In the genomic region with DNA sequence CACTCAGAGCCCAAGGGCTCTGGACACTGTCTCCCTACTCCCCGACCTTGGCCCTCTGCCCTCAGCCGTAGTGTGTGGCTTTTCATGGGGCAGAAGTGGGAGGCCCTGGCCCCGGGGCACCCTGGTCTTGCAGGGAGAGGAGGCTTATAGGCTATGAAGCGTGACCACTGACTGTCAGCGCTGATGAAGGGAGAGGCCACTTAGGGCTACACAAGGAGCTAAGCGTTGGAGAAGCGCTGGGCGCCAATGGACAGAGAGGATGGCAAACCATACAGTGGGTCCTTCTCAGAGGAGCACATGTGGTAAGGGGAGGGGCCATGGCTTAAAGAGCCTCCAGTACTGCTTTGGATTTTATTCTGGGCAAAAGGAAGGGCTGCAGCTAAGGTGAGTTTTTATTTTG, we compare ENCODE assay signal across 14 cellular contexts. TPM values are rescaled to one million over a fixed set of nuclear protein-coding genes. Genes with fewer than 3 reads are reported as not detected.
DNase-seq lines count a peak whose midpoint lies in the region; ATAC-seq and TF ChIP-seq lines count a peak whose summit lies in the region.
"Had no signal": no experiment of that assay in that cellular context is flagged by ENCODE, and none has a peak within 500 bp of the region (broad histone marks: within the 10 kb centered on the region; RNA-seq: fewer than 3 reads in every experiment).

No MANE protein-coding gene starts in this region.

- no peaks in the 10 kb centered on the region for H3K9me3 ChIP-seq in osteoblast (ENCODE audit: low read depth, low read length)
- H3K9me3 ChIP-seq: adrenal gland, neutrophil, upper lobe of right lung had no signal

- H3K4me1 ChIP-seq in osteoblast (ENCODE audit: insufficient read depth, low read length): no peaks in the 10 kb centered on the region
- H3K4me1 ChIP-seq: adrenal gland had no signal

- H3K4me3 ChIP-seq in osteoblast (ENCODE audit: insufficient read depth, low read length): no peak overlapping the region
- H3K4me3 ChIP-seq: adrenal gland, SK-N-MC, upper lobe of right lung had no signal

- ATAC-seq in GM18909 (IDR thresholded peaks at IDR 0.05; ENCODE audit: poor library complexity, unreplicated experiment): no peak
- ATAC-seq: CD8-positive, alpha-beta T cell; stimulated activated effector memory CD8-positive, alpha-beta T cell treated with anti-CD3 and anti-CD28 coated beads, Interleukin-12 subunit alpha, Interleukin-12 subunit beta, amount 100 ng/mL, for 72 hours; upper lobe of right lung had no signal

- DNase-seq in NCI-H2227 (lab: John Stamatoyannopoulos, UW; ENCODE audit: unreplicated experiment) (peak; percentile 48), NCI-H2227 treated with DMSO at 0.1 percent for 48 hours (lab: John Stamatoyannopoulos, UW) (no peak), RPMI7951 (ENCODE audit: low read depth) (peak; percentile 56), osteoblast (ENCODE audit: insufficient read length, low spot score, missing footprints) (peak; percentile 11), inferior parietal cortex (ENCODE audit: extremely low spot score) (no peak)
- DNase-seq: activated CD4-positive, alpha-beta T cell treated with anti-CD3 and anti-CD28 coated beads, Interleukin-2, amount 50 U/mL, for 4 hours; adrenal gland; CD8-positive, alpha-beta T cell; NCI-H1930; upper lobe of right lung had no signal

- TF ChIP-seq CTCF in osteoblast (IDR thresholded peaks at IDR 0.05; ENCODE audit: extremely low read depth, low read depth, low read length): no peak

- H3K4me2 ChIP-seq in osteoblast (ENCODE audit: insufficient read depth, low read length): no peak overlapping the region

- no peak overlapping the region for H2AFZ ChIP-seq in osteoblast (ENCODE audit: low read length)

- peaks cover 5% of the 10 kb centered on the region for H3K27me3 ChIP-seq in osteoblast (ENCODE audit: insufficient read depth, low read length)
- H3K27me3 ChIP-seq: adrenal gland had no signal

- no peaks in the 10 kb centered on the region for H3K36me3 ChIP-seq in osteoblast (ENCODE audit: insufficient read depth, low read length)
- H3K36me3 ChIP-seq: adrenal gland, neutrophil, upper lobe of right lung had no signal

- no peaks in the 10 kb centered on the region for H3K79me2 ChIP-seq in osteoblast (ENCODE audit: insufficient read depth, low read length)

- no peak overlapping the region for H3K27ac ChIP-seq in osteoblast (ENCODE audit: low read depth, low read length)
- H3K27ac ChIP-seq: adrenal gland, neutrophil, SK-N-MC, upper lobe of right lung had no signal

- H4K20me1 ChIP-seq in osteoblast (ENCODE audit: insufficient read depth, low read length): no peaks in the 10 kb centered on the region

RNA-seq across cellular contexts. Expression of gene CRABP2, which starts 7.9 kb away (rescaled TPM):
- total RNA-seq in RPMI7951 (2014; rRNA removed; shearing (Covaris generic)): 66.6 and 81.6 TPM in 2 replicates
- 9.1 and 16.6 TPM in 2 replicates for total RNA-seq in osteoblast

RNA-seq across cellular contexts. Expression of gene NES, which starts 20.3 kb away (rescaled TPM):
- total RNA-seq in RPMI7951 (2014; rRNA removed; shearing (Covaris generic)): 24.2 and 39.1 TPM in 2 replicates
- total RNA-seq in osteoblast: 0.36 and 1.5 TPM in 2 replicates
- total RNA-seq: CD8-positive, alpha-beta T cell had no signal

RNA-seq across cellular contexts. Expression of gene METTL25B, which starts 30.8 kb away (rescaled TPM):
- 6.4 and 6.9 TPM in 2 replicates for total RNA-seq in RPMI7951 (2014; rRNA removed; shearing (Covaris generic))
- 8.3 and 12.7 TPM in 2 replicates for total RNA-seq in osteoblast

RNA-seq across cellular contexts. Expression of gene ISG20L2, which starts 31.1 kb away (rescaled TPM):
- total RNA-seq in RPMI7951 (2014; rRNA removed; shearing (Covaris generic)): 14.3 and 16.4 TPM in 2 replicates
- 16.8 and 21.0 TPM in 2 replicates for total RNA-seq in osteoblast

RNA-seq across cellular contexts. Expression of gene MRPL24, which starts 43.4 kb away (rescaled TPM):
- total RNA-seq in RPMI7951 (2014; rRNA removed; shearing (Covaris generic)): 57.9 and 68.2 TPM in 2 replicates
- 16.2 and 17.7 TPM in 2 replicates for total RNA-seq in osteoblast

Comparison
In these comparisons a context has a peak if more than half of its experiments do, and no peak if none do; other contexts are left out.
1. DNase-seq: peak in NCI-H2227 (single experiment), RPMI7951 (single experiment) and osteoblast (single experiment); none in NCI-H2227 treated with DMSO at 0.1 percent for 48 hours (single experiment) and inferior parietal cortex (single experiment).
2. RNA of gene NES, which starts 20.3 kb away (total RNA-seq): 24.2 to 39.1 TPM in RPMI7951; 0.36 to 1.5 TPM in osteoblast; every median in the first group is over 10 times any median in the second.